Comparison of ENCODE assay signal across 9 cellular contexts in genomic region chr1:209756608-209757445, GRCh38. TPM values are rescaled to one million over a fixed set of nuclear protein-coding genes. Genes with fewer than 3 reads are reported as not detected.
DNase-seq lines count a peak whose midpoint lies in the region; ATAC-seq and TF ChIP-seq lines count a peak whose summit lies in the region.
"Had no signal": no experiment of that assay in that cellular context is flagged by ENCODE, and none has a peak within 500 bp of the region (broad histone marks: within the 10 kb centered on the region; RNA-seq: fewer than 3 reads in every experiment).

No MANE protein-coding gene starts in this region.

- no peak for TF ChIP-seq CTCF in lower leg skin (IDR thresholded peaks at IDR 0.05)

- intact Hi-C loops in activated T-helper 1 cell treated with anti-CD3 and anti-CD28 coated beads, Interleukin-12 subunit alpha, Interleukin-12 subunit beta, Interleukin-2, Interleukin-4 antibody, amounts not matched to agents 30 ng/mL and 10 ng/mL and 1 ng/mL, durations not matched to agents 14 hours and 24 hours and 36 hours (cut with micrococcal nuclease): loop anchor here (1.0 to 10.0 kb wide), 7 partner anchors 11 to 1920 kb away; partner anchors contain the start of genes C1orf74, NEK2 and UTP25
- intact Hi-C loops in lower leg skin (cut with DNase I; ENCODE audit: low total_unique reads): no loop called here

- H3K27me3 Mint-ChIP-seq in IgD-negative memory B cell: no peaks in the 10 kb centered on the region
- no peaks in the 10 kb centered on the region for H3K27me3 Mint-ChIP-seq in activated T-helper 1 cell treated with anti-CD3 and anti-CD28 coated beads, Interleukin-12 subunit alpha, Interleukin-12 subunit beta, Interleukin-2, Interleukin-4 antibody, amounts not matched to agents 30 ng/mL and 10 ng/mL and 1 ng/mL, durations not matched to agents 14 hours and 24 hours and 36 hours (ENCODE audit: insufficient read depth)

- ATAC-seq in GM19452 (IDR thresholded peaks at IDR 0.05; ENCODE audit: unreplicated experiment): peak; percentile 29
- ATAC-seq in HG02870 (IDR thresholded peaks at IDR 0.05; ENCODE audit: unreplicated experiment): no peak

- H3K4me1 ChIP-seq in BLaER1 (peaks cover 44% of the 10 kb centered on the region), muscle layer of duodenum (ENCODE audit: control insufficient read depth in 1 of 2, insufficient read depth in 2 of 2, low read length in 2 of 2) (no peaks in the 10 kb centered on the region)

- H3K27me3 ChIP-seq in BLaER1 (no peaks in the 10 kb centered on the region), muscle layer of duodenum (ENCODE audit: low read depth, low read length) (no peaks in the 10 kb centered on the region)

- TF ChIP-seq POLR2A in lower leg skin (IDR thresholded peaks at IDR 0.05): no peak

- no peaks in the 10 kb centered on the region for H3K9me3 Mint-ChIP-seq in IgD-negative memory B cell
- no peaks in the 10 kb centered on the region for H3K9me3 Mint-ChIP-seq in activated T-helper 1 cell treated with anti-CD3 and anti-CD28 coated beads, Interleukin-12 subunit alpha, Interleukin-12 subunit beta, Interleukin-2, Interleukin-4 antibody, amounts not matched to agents 30 ng/mL and 10 ng/mL and 1 ng/mL, durations not matched to agents 14 hours and 24 hours and 36 hours

- WGBS in lower leg skin, 2 donors: 72 to 84% methylated on average over 5 of the region's 5 CpGs

- H4K20me1 ChIP-seq in BLaER1: no peaks in the 10 kb centered on the region

- peak; percentile 43 for DNase-seq in activated T-helper 1 cell treated with anti-CD3 and anti-CD28 coated beads, Interleukin-12 subunit alpha, Interleukin-12 subunit beta, Interleukin-2, Interleukin-4 antibody, amounts not matched to agents 30 ng/mL and 10 ng/mL and 1 ng/mL, durations not matched to agents 14 hours and 24 hours and 36 hours (ENCODE audit: low spot score)
- no peak for DNase-seq in NCI-H1930 (lab: John Stamatoyannopoulos, UW)
- no peak for DNase-seq in lower leg skin (ENCODE audit: low spot score in 2 of 2)

- peaks cover 43 to 58% (median 45%) of the 10 kb centered on the region in 3 donors for H3K4me1 Mint-ChIP-seq in IgD-negative memory B cell
- H3K4me1 Mint-ChIP-seq in activated T-helper 1 cell treated with anti-CD3 and anti-CD28 coated beads, Interleukin-12 subunit alpha, Interleukin-12 subunit beta, Interleukin-2, Interleukin-4 antibody, amounts not matched to agents 30 ng/mL and 10 ng/mL and 1 ng/mL, durations not matched to agents 14 hours and 24 hours and 36 hours (ENCODE audit: low read depth): peaks cover 80% of the 10 kb centered on the region

- peak overlapping the region; percentile 67 to 94 (median 81) for H3K27ac Mint-ChIP-seq in IgD-negative memory B cell
- peak overlapping the region; percentile 98 for H3K27ac Mint-ChIP-seq in activated T-helper 1 cell treated with anti-CD3 and anti-CD28 coated beads, Interleukin-12 subunit alpha, Interleukin-12 subunit beta, Interleukin-2, Interleukin-4 antibody, amounts not matched to agents 30 ng/mL and 10 ng/mL and 1 ng/mL, durations not matched to agents 14 hours and 24 hours and 36 hours

- peak overlapping the region; percentile 89 to 97 (median 93) for H3K4me3 Mint-ChIP-seq in IgD-negative memory B cell
- peak overlapping the region; percentile 99 for H3K4me3 Mint-ChIP-seq in activated T-helper 1 cell treated with anti-CD3 and anti-CD28 coated beads, Interleukin-12 subunit alpha, Interleukin-12 subunit beta, Interleukin-2, Interleukin-4 antibody, amounts not matched to agents 30 ng/mL and 10 ng/mL and 1 ng/mL, durations not matched to agents 14 hours and 24 hours and 36 hours

- peak overlapping the region; percentile 57 for H3K4me3 ChIP-seq in BLaER1
- H3K4me3 ChIP-seq in muscle layer of duodenum (ENCODE audit: low read depth in 1 of 2, low read length in 2 of 2): peak overlapping the region; percentile 6 to 32
- no peak overlapping the region for H3K4me3 ChIP-seq in lower leg skin (ENCODE audit: low read depth, poor library complexity, severe bottlenecking)

- H3K4me2 ChIP-seq in BLaER1: peak overlapping the region; percentile 96

- no peaks in the 10 kb centered on the region for H3K9me3 ChIP-seq in BLaER1
- no peaks in the 10 kb centered on the region for H3K9me3 ChIP-seq in muscle layer of duodenum (ENCODE audit: control insufficient read depth in 1 of 2, low read length in 2 of 2)

- H3K36me3 ChIP-seq in BLaER1 (peaks cover 17% of the 10 kb centered on the region), muscle layer of duodenum (ENCODE audit: control insufficient read depth in 1 of 2, insufficient read depth in 2 of 2, low read length in 2 of 2) (no peaks in the 10 kb centered on the region)

- H3K36me3 Mint-ChIP-seq in IgD-negative memory B cell: peaks cover 5% of the 10 kb centered on the region
- peaks cover 63% of the 10 kb centered on the region for H3K36me3 Mint-ChIP-seq in activated T-helper 1 cell treated with anti-CD3 and anti-CD28 coated beads, Interleukin-12 subunit alpha, Interleukin-12 subunit beta, Interleukin-2, Interleukin-4 antibody, amounts not matched to agents 30 ng/mL and 10 ng/mL and 1 ng/mL, durations not matched to agents 14 hours and 24 hours and 36 hours (ENCODE audit: low read depth)

- H3K27ac ChIP-seq in BLaER1 (peak overlapping the region; percentile 78), muscle layer of duodenum (ENCODE audit: low read length) (peak overlapping the region; percentile 57)

- peak overlapping the region; percentile 43 for H3K9ac ChIP-seq in BLaER1

RNA-seq across cellular contexts. Expression of gene TRAF3IP3, which starts 1.0 kb away (rescaled TPM):
- 240 TPM for polyA plus RNA-seq in IgD-negative memory B cell
- 378 and 384 TPM in 2 replicates for total RNA-seq in activated T-helper 1 cell treated with anti-CD3 and anti-CD28 coated beads, Interleukin-12 subunit alpha, Interleukin-12 subunit beta, Interleukin-2, Interleukin-4 antibody, amounts not matched to agents 30 ng/mL and 10 ng/mL and 1 ng/mL, durations not matched to agents 14 hours and 24 hours and 36 hours
- 1 to 10 TPM in 2 of 4 donors, under 1 TPM in 1, not detected in 1; 0.61 to 2.1 (median 1.1) TPM for total RNA-seq in lower leg skin
- total RNA-seq: Daoy had no signal

RNA-seq across cellular contexts. Expression of gene C1orf74, which starts 27.5 kb away (rescaled TPM):
- 0.78 TPM for polyA plus RNA-seq in IgD-negative memory B cell
- 2.9 and 3.2 TPM in 2 replicates for total RNA-seq in activated T-helper 1 cell treated with anti-CD3 and anti-CD28 coated beads, Interleukin-12 subunit alpha, Interleukin-12 subunit beta, Interleukin-2, Interleukin-4 antibody, amounts not matched to agents 30 ng/mL and 10 ng/mL and 1 ng/mL, durations not matched to agents 14 hours and 24 hours and 36 hours
- total RNA-seq in lower leg skin: 1 to 10 TPM; 2.3 to 3.7 (median 2.8) TPM

RNA-seq across cellular contexts. Expression of gene IRF6, which starts 49.1 kb away (rescaled TPM):
- polyA plus RNA-seq in IgD-negative memory B cell: 0.93 TPM
- total RNA-seq in activated T-helper 1 cell treated with anti-CD3 and anti-CD28 coated beads, Interleukin-12 subunit alpha, Interleukin-12 subunit beta, Interleukin-2, Interleukin-4 antibody, amounts not matched to agents 30 ng/mL and 10 ng/mL and 1 ng/mL, durations not matched to agents 14 hours and 24 hours and 36 hours: 0.16 and 0.17 TPM in 2 replicates
- total RNA-seq in lower leg skin: 100 to 1,000 TPM; 166 to 198 (median 176) TPM
- total RNA-seq: Daoy had no signal

RNA-seq across cellular contexts. Expression of gene HSD11B1, which starts 52.2 kb away (rescaled TPM):
- polyA plus RNA-seq in IgD-negative memory B cell: not detected
- total RNA-seq in activated T-helper 1 cell treated with anti-CD3 and anti-CD28 coated beads, Interleukin-12 subunit alpha, Interleukin-12 subunit beta, Interleukin-2, Interleukin-4 antibody, amounts not matched to agents 30 ng/mL and 10 ng/mL and 1 ng/mL, durations not matched to agents 14 hours and 24 hours and 36 hours: 15.9 and 17.9 TPM in 2 replicates
- total RNA-seq in lower leg skin: 100 to 1,000 TPM in 1 of 4 donors, 10 to 100 TPM in 3; 37.1 to 166 (median 55.9) TPM
- total RNA-seq: Daoy had no signal

Comparison
In these comparisons a context has a peak if more than half of its experiments do, and no peak if none do; other contexts are left out.
1. RNA of gene TRAF3IP3, which starts 1.0 kb away (total RNA-seq): 378 to 384 TPM in activated T-helper 1 cell treated with anti-CD3 and anti-CD28 coated beads, Interleukin-12 subunit alpha, Interleukin-12 subunit beta, Interleukin-2, Interleukin-4 antibody, amounts not matched to agents 30 ng/mL and 10 ng/mL and 1 ng/mL, durations not matched to agents 14 hours and 24 hours and 36 hours; 0.61 to 2.1 TPM in lower leg skin; every median in the first group is over 100 times any median in the second.
2. RNA of gene IRF6, which starts 49.1 kb away (total RNA-seq): 166 to 198 TPM in lower leg skin; 0.16 to 0.17 TPM in activated T-helper 1 cell treated with anti-CD3 and anti-CD28 coated beads, Interleukin-12 subunit alpha, Interleukin-12 subunit beta, Interleukin-2, Interleukin-4 antibody, amounts not matched to agents 30 ng/mL and 10 ng/mL and 1 ng/mL, durations not matched to agents 14 hours and 24 hours and 36 hours; every median in the first group is over 100 times any median in the second.